In genomic region chr16:2106211-2106610, GRCh38 we compare ENCODE assay signal across 3 cellular contexts. TPM values are rescaled to one million over a fixed set of nuclear protein-coding genes. Genes with fewer than 3 reads are reported as not detected.
"Had no signal": no experiment of that assay in that cellular context is flagged by ENCODE, and none has a peak within 500 bp of the region (broad histone marks: within the 10 kb centered on the region; RNA-seq: fewer than 3 reads in every experiment).

No MANE protein-coding gene starts in this region.

RNA-seq across cellular contexts. Expression of gene RAB26, which starts 42.2 kb away (rescaled TPM):
- total RNA-seq: activated naive CD4-positive, alpha-beta T cell treated with anti-CD3 and anti-CD28 coated beads for 36 hours; activated T-cell treated with anti-CD3 and anti-CD28 coated beads, Interleukin-2, amount 50 U/mL, for 4 hours; ascending aorta had no signal
